In the genomic region with DNA sequence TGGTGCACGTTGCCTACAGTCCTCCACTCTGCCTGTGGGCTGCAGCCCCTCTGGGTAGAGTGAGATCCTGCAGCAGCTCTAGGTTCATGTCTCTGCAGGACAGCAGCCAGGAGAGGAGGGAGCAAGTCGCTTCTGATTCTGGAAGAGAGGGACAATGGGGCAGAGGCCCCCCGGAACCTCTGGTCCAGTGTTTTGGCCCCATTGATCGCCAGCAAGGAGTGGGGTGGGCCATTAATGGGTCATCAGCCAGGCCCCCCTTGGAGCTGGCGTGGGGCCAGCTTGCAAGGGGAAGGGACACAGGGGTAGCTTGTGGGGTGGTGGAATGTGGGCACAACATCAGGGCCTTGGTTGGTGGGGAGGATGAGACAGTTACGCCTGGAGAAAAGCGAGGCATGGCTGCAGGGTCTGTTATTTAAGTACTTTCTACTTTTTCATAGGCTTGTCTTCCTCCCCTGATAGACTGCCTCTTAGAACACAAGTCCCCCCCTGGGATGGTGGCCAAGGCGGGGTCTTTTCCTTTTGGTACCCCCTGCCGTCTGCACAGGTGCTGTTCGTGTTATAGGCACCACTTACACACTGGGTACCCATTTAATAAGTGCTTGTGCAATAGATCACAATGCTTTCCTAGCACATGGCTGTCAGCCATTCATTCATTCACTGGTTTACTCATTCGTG, we compare ENCODE assay signal across 24 cellular contexts. TPM values are rescaled to one million over a fixed set of nuclear protein-coding genes. Genes with fewer than 3 reads are reported as not detected.
DNase-seq lines count a peak whose midpoint lies in the region; ATAC-seq and TF ChIP-seq lines count a peak whose summit lies in the region.
"Had no signal": no experiment of that assay in that cellular context is flagged by ENCODE, and none has a peak within 500 bp of the region (broad histone marks: within the 10 kb centered on the region; RNA-seq: fewer than 3 reads in every experiment).

No MANE protein-coding gene starts in this region.

- peaks cover 14% of the 10 kb centered on the region for H3K27me3 Mint-ChIP-seq in activated B cell treated with CpG ODN at 0.5 μM for 24 hours

- no peaks in the 10 kb centered on the region for H3K36me3 ChIP-seq in Peyer's patch
- no peaks in the 10 kb centered on the region for H3K36me3 ChIP-seq in left lung
- H3K36me3 ChIP-seq: brain microvascular endothelial cell had no signal

- no peaks in the 10 kb centered on the region for H3K4me1 Mint-ChIP-seq in activated B cell treated with CpG ODN at 0.5 μM for 24 hours

- no peaks in the 10 kb centered on the region for H3K36me3 Mint-ChIP-seq in activated B cell treated with CpG ODN at 0.5 μM for 24 hours (ENCODE audit: low read depth)
- H3K36me3 Mint-ChIP-seq: naive thymus-derived CD4-positive, alpha-beta T cell had no signal

- TF ChIP-seq POLR2A in Peyer's patch (IDR thresholded peaks at IDR 0.05) = no peak

- POLR2A ChIA-PET in activated B cell treated with CpG ODN at 0.5 μM for 24 hours (lab: Charles Lee) = no interaction called here

- H3K9me3 Mint-ChIP-seq in activated B cell treated with CpG ODN at 0.5 μM for 24 hours = no peaks in the 10 kb centered on the region

- H3K27ac ChIP-seq in Peyer's patch (no peak overlapping the region), left lung (no peak overlapping the region)
- H3K27ac ChIP-seq: brain microvascular endothelial cell, epithelial cell of prostate had no signal

- H3K4me3 ChIP-seq in Peyer's patch (no peak overlapping the region), left lung (no peak overlapping the region)

- H3K27ac Mint-ChIP-seq in activated B cell treated with CpG ODN at 0.5 μM for 24 hours = no peak overlapping the region
- H3K27ac Mint-ChIP-seq: activated CD8-positive, alpha-beta T cell treated with anti-CD3 and anti-CD28 coated beads, Interleukin-2, amount 10 ng/mL, durations not matched to agents 7 days and 5 days; naive thymus-derived CD4-positive, alpha-beta T cell had no signal

- no peaks in the 10 kb centered on the region for H3K4me1 ChIP-seq in Peyer's patch
- no peaks in the 10 kb centered on the region for H3K4me1 ChIP-seq in left lung

- TF ChIP-seq CTCF in Peyer's patch (IDR thresholded peaks at IDR 0.05) = no peak
- no peak for TF ChIP-seq CTCF in activated B cell treated with CpG ODN at 0.5 μM for 24 hours (IDR thresholded peaks at IDR 0.05)
- TF ChIP-seq CTCF in left lung (IDR thresholded peaks at IDR 0.05) = no peak

- H3K9me3 ChIP-seq in Peyer's patch (no peaks in the 10 kb centered on the region), left lung (no peaks in the 10 kb centered on the region)

- DNase-seq in Peyer's patch (peak in 2 of 3 donors; percentile 18 to 21), activated B cell treated with CpG ODN at 0.5 μM for 24 hours (peak; percentile 5), left lung (peak; percentile 9 to 27), sciatic nerve (ENCODE audit: low spot score) (peak; percentile 36), NCI-H2171 treated with DMSO at 0.1 percent for 48 hours (lab: John Stamatoyannopoulos, UW) (no peak), NCI-H748 treated with DMSO at 0.1 percent for 48 hours (lab: John Stamatoyannopoulos, UW) (no peak)
- DNase-seq: activated CD8-positive, alpha-beta T cell treated with anti-CD3 and anti-CD28 coated beads, Interleukin-2, amount 10 ng/mL, durations not matched to agents 7 days and 5 days; activated naive CD4-positive, alpha-beta T cell; amniotic stem cell; brain microvascular endothelial cell; C1 segment of cervical spinal cord; DND-41; glutamatergic neuron; left colon; midbrain; NCI-H187; NCI-H526 treated with DMSO at 0.1 percent for 48 hours; nucleus accumbens had no signal

- CTCF ChIA-PET in activated B cell treated with CpG ODN at 0.5 μM for 24 hours (lab: Charles Lee) = no interaction called here

- no peak overlapping the region for H3K4me3 Mint-ChIP-seq in activated B cell treated with CpG ODN at 0.5 μM for 24 hours
- H3K4me3 Mint-ChIP-seq: activated CD8-positive, alpha-beta T cell treated with anti-CD3 and anti-CD28 coated beads, Interleukin-2, amount 10 ng/mL, durations not matched to agents 7 days and 5 days; naive thymus-derived CD4-positive, alpha-beta T cell had no signal

- ATAC-seq in activated B cell treated with CpG ODN at 0.5 μM for 24 hours (ENCODE audit: low read depth) (no peak), left lung (no peak), sciatic nerve (no peak), HG03378 (IDR thresholded peaks at IDR 0.05; ENCODE audit: unreplicated experiment) (no peak)
- ATAC-seq: activated CD4-positive, CD25-positive, alpha-beta regulatory T cell treated with anti-CD3 and anti-CD28 coated beads, Interleukin-2, amount 50 U/mL, for 24 hours; activated CD8-positive, alpha-beta T cell treated with anti-CD3 and anti-CD28 coated beads, Interleukin-2, amount 10 ng/mL, durations not matched to agents 7 days and 5 days; left colon; naive thymus-derived CD4-positive, alpha-beta T cell had no signal

- no peaks in the 10 kb centered on the region for H3K27me3 ChIP-seq in Peyer's patch
- H3K27me3 ChIP-seq in left lung = peaks cover 0 to 17% of the 10 kb centered on the region in 2 donors

- intact Hi-C loops in activated B cell treated with CpG ODN at 0.5 μM for 24 hours (cut with micrococcal nuclease) = no loop called here
- intact Hi-C loops in left lung (cut with DNase I) = no loop called here
- intact Hi-C loops in sciatic nerve (cut with DNase I) = no loop called here

RNA-seq across cellular contexts. Expression of a gene that starts 44.6 kb away (rescaled TPM):
- 1 to 10 TPM in 1 of 4 donors, under 1 TPM in 2, not detected in 1; 0.70 to 1.1 (median 0.95) TPM for total RNA-seq in Peyer's patch
- not detected in 2 replicates for total RNA-seq in activated B cell treated with CpG ODN at 0.5 μM for 24 hours
- total RNA-seq in left lung = 1 to 10 TPM in 1 of 2 donors, under 1 TPM in 1; 0.67 to 2.0 TPM
- 37.4 TPM for total RNA-seq in sciatic nerve
- total RNA-seq: activated CD8-positive, alpha-beta T cell treated with anti-CD3 and anti-CD28 coated beads, Interleukin-2, amount 10 ng/mL, durations not matched to agents 7 days and 5 days; naive thymus-derived CD4-positive, alpha-beta T cell; SK-MEL-5; T-helper 1 cell treated with Interleukin-12 subunit alpha and Interleukin-12 subunit beta and Interleukin-4 antibody, amounts not matched to agents 30 ng/mL and 1 ng/mL, for 36 hours had no signal

Comparison
In these comparisons a context has a peak if more than half of its experiments do, and no peak if none do; other contexts are left out.
1. DNase-seq: peak in Peyer's patch (2 of 3), activated B cell treated with CpG ODN at 0.5 μM for 24 hours (single experiment), left lung (2 of 2) and sciatic nerve (single experiment); none in NCI-H2171 treated with DMSO at 0.1 percent for 48 hours (single experiment) and NCI-H748 treated with DMSO at 0.1 percent for 48 hours (single experiment).
2. RNA of a gene that starts 44.6 kb away (total RNA-seq): 37.4 TPM in sciatic nerve (single experiment); 0.67 to 2.0 TPM in left lung, 0.70 to 1.1 TPM in Peyer's patch and not detected in activated B cell treated with CpG ODN at 0.5 μM for 24 hours; every median in the first group is over 10 times any median in the second.